8 cellular contexts compared by ENCODE assay signal in the genomic region with DNA sequence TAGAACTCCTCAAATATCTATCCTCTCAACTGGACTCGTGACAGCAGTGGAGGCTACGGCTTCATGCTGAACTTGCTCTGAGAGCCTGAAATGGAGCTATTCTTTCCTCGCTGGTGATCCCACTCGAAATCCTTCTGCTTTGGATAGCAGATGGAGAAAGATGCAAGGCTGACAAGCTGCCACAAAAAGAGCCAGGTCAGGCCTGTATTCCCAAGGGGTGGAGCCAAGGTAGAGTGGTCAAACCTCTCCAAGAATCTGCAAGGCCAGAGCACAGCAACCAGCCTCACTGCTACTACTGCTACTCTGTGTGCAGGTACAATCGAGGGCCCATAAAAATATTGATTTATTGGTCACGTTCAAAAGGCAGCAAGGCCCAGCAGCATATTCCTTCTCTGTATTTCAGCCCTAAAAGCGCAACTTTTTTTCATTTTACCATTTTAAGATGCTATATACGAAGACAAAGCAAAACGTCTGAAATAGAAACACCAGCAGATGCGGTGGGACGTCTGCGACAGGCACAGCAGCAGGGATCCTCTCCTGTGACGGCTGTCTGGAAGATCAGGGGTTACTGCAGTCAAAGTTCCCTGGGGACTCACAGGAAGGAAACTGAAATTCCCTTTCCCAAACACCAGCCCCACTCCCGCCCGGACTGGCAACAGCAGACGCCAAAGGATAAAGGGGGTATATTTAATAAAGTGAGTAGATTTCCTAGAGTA. TPM values are rescaled to one million over a fixed set of nuclear protein-coding genes. Genes with fewer than 3 reads are reported as not detected.
DNase-seq lines count a peak whose midpoint lies in the region; TF ChIP-seq lines count a peak whose summit lies in the region.

No MANE protein-coding gene starts in this region.

- CTCF ChIA-PET in mammary epithelial cell (lab: Charles Lee; ENCODE audit: low non-redundant PET) = no interaction called here

- DNase-seq in mammary epithelial cell = peak; percentile 45
- no peak for DNase-seq in NCI-H345 (lab: John Stamatoyannopoulos, UW)
- DNase-seq in NCI-H1092 (lab: John Stamatoyannopoulos, UW) = no peak
- DNase-seq in NCI-H2107 treated with DMSO at 0.1 percent for 48 hours (lab: John Stamatoyannopoulos, UW; ENCODE audit: unreplicated experiment) = no peak
- no peak for DNase-seq in stimulated activated naive CD4-positive, alpha-beta T cell (lab: John Stamatoyannopoulos, UW)

- no peaks in the 10 kb centered on the region for H3K9me3 ChIP-seq in HUES48 (ENCODE audit: control insufficient read depth, insufficient read depth, low read length)
- H3K9me3 ChIP-seq in mammary epithelial cell (replicated peaks; ENCODE audit: insufficient read depth, low read length) = no peaks in the 10 kb centered on the region
- H3K9me3 ChIP-seq in mucosa of rectum (ENCODE audit: control insufficient read depth in 2 of 2, low read length in 2 of 2) = no peaks in the 10 kb centered on the region

- peak overlapping the region; percentile 97 for H3K4me2 ChIP-seq in mammary epithelial cell (ENCODE audit: insufficient read depth, low read depth, low read length)

- H4K20me1 ChIP-seq in mammary epithelial cell (ENCODE audit: insufficient read depth, low read length) = peaks cover 2% of the 10 kb centered on the region

- no peak overlapping the region for H3K27ac ChIP-seq in ACC112 (ENCODE audit: low read depth, low read length)
- no peak overlapping the region for H3K27ac ChIP-seq in HUES48 (ENCODE audit: low read depth, low read length)
- peak overlapping the region; percentile 59 for H3K27ac ChIP-seq in mammary epithelial cell (ENCODE audit: insufficient read depth, low read depth, low read length)
- peak overlapping the region; percentile 94 to 95 for H3K27ac ChIP-seq in mucosa of rectum (ENCODE audit: low read depth in 2 of 2, low read length in 2 of 2)

- no peaks in the 10 kb centered on the region for H3K36me3 ChIP-seq in ACC112 (ENCODE audit: insufficient read depth, low read length)
- H3K36me3 ChIP-seq in HUES48 (ENCODE audit: control insufficient read depth, insufficient read depth, low read length) = no peaks in the 10 kb centered on the region
- no peaks in the 10 kb centered on the region for H3K36me3 ChIP-seq in mammary epithelial cell (ENCODE audit: insufficient read depth, low read length)
- H3K36me3 ChIP-seq in mucosa of rectum (ENCODE audit: control insufficient read depth in 2 of 2, insufficient read depth in 2 of 2, low read length in 2 of 2) = no peaks in the 10 kb centered on the region

- H3K27me3 ChIP-seq in ACC112 (ENCODE audit: insufficient read depth, low read length) (no peaks in the 10 kb centered on the region), HUES48 (ENCODE audit: control insufficient read depth, insufficient read depth, low read length) (peaks cover 19% of the 10 kb centered on the region), mammary epithelial cell (ENCODE audit: insufficient read depth, low read length) (no peaks in the 10 kb centered on the region), mucosa of rectum (ENCODE audit: control insufficient read depth in 2 of 2, insufficient read depth in 2 of 2, low read length in 2 of 2) (no peaks in the 10 kb centered on the region)

- dilution Hi-C loops in mammary epithelial cell (cut with HindIII; ENCODE audit: low sequenced_read_pairs) = loop anchor here (10.0 kb wide), 1 partner anchor 45 kb away; no protein-coding TSS in a partner anchor

- WGBS in mammary epithelial cell (ENCODE audit: low coverage, missing lambda C conversion rate) = 15% methylated on average over 14 of the region's 16 CpGs

- H3K79me2 ChIP-seq in ACC112 (ENCODE audit: control insufficient read depth, insufficient read depth, low read length, unreplicated experiment) (peaks cover 78% of the 10 kb centered on the region), mammary epithelial cell (ENCODE audit: insufficient read depth, low read length) (peaks cover 85% of the 10 kb centered on the region)

- H3K4me3 ChIP-seq in ACC112 (ENCODE audit: low read depth, low read length) = peak overlapping the region; percentile 96
- peak overlapping the region; percentile 82 for H3K4me3 ChIP-seq in HUES48 (ENCODE audit: low read depth, low read length)
- peak overlapping the region; percentile 69 to 93 (median 92) for H3K4me3 ChIP-seq in mammary epithelial cell (replicated peaks in 1 of 3; ENCODE audit: insufficient read depth in 1 of 3, low read depth in 2 of 3, low read length in 3 of 3)
- peak overlapping the region; percentile 79 to 85 for H3K4me3 ChIP-seq in mucosa of rectum (ENCODE audit: low read length in 2 of 2)

- in situ Hi-C loops in mammary epithelial cell (cut with MboI; ENCODE audit: low sequenced_read_pairs in 2 of 2) = loop anchor here in 1 of 2 donors (5.0 kb wide), 1 partner anchor 43 kb away; no protein-coding TSS in a partner anchor

- no TSS peak for BruUV-seq in mammary epithelial cell (replicated peaks; lab: Mats Ljungman, UMichigan)

- no peak for TF ChIP-seq CTCF in mammary epithelial cell (conservative IDR thresholded peaks at IDR 0.05 in 1 of 2, IDR thresholded peaks at IDR 0.05 in 1 of 2; ENCODE audit: extremely low read depth in 1 of 2, insufficient read depth in 1 of 2, low read depth in 1 of 2, low read length in 2 of 2)

- H3K4me1 ChIP-seq in ACC112 (ENCODE audit: control insufficient read depth, insufficient read depth, low read length, unreplicated experiment) (peaks cover 6% of the 10 kb centered on the region), HUES48 (ENCODE audit: control insufficient read depth, insufficient read depth, low read length) (peaks cover 21% of the 10 kb centered on the region), mammary epithelial cell (ENCODE audit: insufficient read depth, low read length) (peaks cover 14% of the 10 kb centered on the region), mucosa of rectum (ENCODE audit: control insufficient read depth in 2 of 2, insufficient read depth in 2 of 2, low read length in 2 of 2) (peaks cover 8 to 12% of the 10 kb centered on the region in 2 donors)

- H3K9ac ChIP-seq in HUES48 (ENCODE audit: low read depth, low read length) (no peak overlapping the region), mammary epithelial cell (ENCODE audit: insufficient read depth, low read length) (peak overlapping the region; percentile 82), mucosa of rectum (ENCODE audit: low read depth in 1 of 2, low read length in 2 of 2) (peak overlapping the region; percentile 80 to 95)

- H2AFZ ChIP-seq in ACC112 (ENCODE audit: low read length, unreplicated experiment) (no peak overlapping the region), mammary epithelial cell (ENCODE audit: low read depth, low read length) (peak overlapping the region; percentile 35)

- intact Hi-C loops in mammary epithelial cell (cut with micrococcal nuclease) = loop anchor here (5.0 to 10.0 kb wide), 2 partner anchors 137 to 295 kb away; a partner anchor contains a TSS

RNA-seq across cellular contexts. Expression of a gene that starts 2.4 kb away (rescaled TPM):
- total RNA-seq in mammary epithelial cell = 10 to 100 TPM; 14.7 to 60.6 TPM
- 40.5 TPM for polyA plus RNA-seq in mammary epithelial cell
- 89.9 TPM for polyA minus RNA-seq in mammary epithelial cell

Comparison
In these comparisons a context has a peak if more than half of its experiments do, and no peak if none do; other contexts are left out.
1. H3K27ac ChIP-seq: peak in mammary epithelial cell (single experiment) and mucosa of rectum (2 of 2); none in ACC112 (single experiment) and HUES48 (single experiment).
2. Peak in every context shown above with its lines, with median percentiles within 50 percentile points of each other: H3K4me3 ChIP-seq.